Comparison of ENCODE assay signal across 3 cellular contexts in genomic region chr2:19389469-19389868, GRCh38. TPM values are rescaled to one million over a fixed set of nuclear protein-coding genes. Genes with fewer than 3 reads are reported as not detected.
"Had no signal": no experiment of that assay in that cellular context is flagged by ENCODE, and none has a peak within 500 bp of the region (broad histone marks: within the 10 kb centered on the region; RNA-seq: fewer than 3 reads in every experiment).

No MANE protein-coding gene starts in this region.

RNA-seq across cellular contexts. Expression of gene OSR1, which starts 31.0 kb away (rescaled TPM):
- total RNA-seq: naive thymus-derived CD8-positive, alpha-beta T cell; natural killer cell treated with Interleukin-12 subunit alpha and Interleukin-12 subunit beta and Interleukin-15 and Interleukin-18, amount 100 ng/mL, for 72 hours; pulmonary artery endothelial cell had no signal
- polyA plus RNA-seq: naive thymus-derived CD8-positive, alpha-beta T cell had no signal
